ENCODE assay signal across 8 cellular contexts in the genomic region with DNA sequence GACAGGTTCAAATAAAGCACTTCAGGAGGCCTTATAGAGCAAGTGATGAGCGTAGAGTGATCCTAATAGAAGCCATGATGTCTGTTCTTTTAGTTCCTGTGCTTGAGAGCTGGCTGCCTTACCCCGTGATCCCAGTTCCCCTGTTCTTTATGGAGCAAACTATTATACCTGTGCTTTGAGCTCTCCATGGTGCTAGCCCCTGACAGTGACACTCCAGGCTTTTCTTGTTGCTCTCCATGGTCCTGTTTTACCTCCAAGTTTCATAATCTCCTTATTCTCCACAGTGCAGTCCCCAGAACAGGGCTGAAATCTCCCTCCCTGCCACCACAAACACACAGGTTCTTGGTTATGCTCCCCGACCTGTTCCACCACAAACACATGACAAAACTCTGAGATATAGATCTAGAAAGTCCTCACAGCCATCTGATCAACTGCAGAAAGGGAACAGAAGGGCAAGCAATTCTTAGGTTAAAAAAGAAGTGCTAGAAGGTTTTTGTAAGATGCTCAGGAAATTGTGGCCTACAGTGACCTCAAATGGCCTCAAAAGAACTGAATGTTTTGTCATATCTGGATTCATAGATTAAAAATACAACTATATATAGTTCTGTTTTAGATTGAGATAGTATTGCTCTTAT. TPM values are rescaled to one million over a fixed set of nuclear protein-coding genes. Genes with fewer than 3 reads are reported as not detected.
DNase-seq lines count a peak whose midpoint lies in the region; TF ChIP-seq lines count a peak whose summit lies in the region.

No MANE protein-coding gene starts in this region.

- no peak for TF ChIP-seq EP300 in SK-N-SH (IDR thresholded peaks at IDR 0.05; ENCODE audit: borderline replicate concordance in 1 of 2, low read depth in 1 of 2, low read length in 1 of 2)

- H3K36me3 Mint-ChIP-seq in H9 (ENCODE audit: insufficient read depth in 1 of 3, low read depth in 3 of 3) (no peaks in the 10 kb centered on the region), type B pancreatic cell (no peaks in the 10 kb centered on the region)

- no peak overlapping the region for H3K18ac ChIP-seq in H9 (ENCODE audit: insufficient read length, low read depth, low read length)

- no peak overlapping the region for H3K4me2 ChIP-seq in H9 (ENCODE audit: insufficient read depth, insufficient read length, low read length)
- no peak overlapping the region for H3K4me2 ChIP-seq in SK-N-SH
- no peak overlapping the region for H3K4me2 ChIP-seq in fibroblast of lung (ENCODE audit: extremely low read depth, insufficient read depth, low read length)

- H3K79me1 ChIP-seq in H9 (ENCODE audit: insufficient read depth, low read depth, low read length, poor library complexity, severe bottlenecking) = no peaks in the 10 kb centered on the region

- no peaks in the 10 kb centered on the region for H4K20me1 ChIP-seq in H9 (ENCODE audit: control insufficient read depth, insufficient read depth, insufficient read length)
- H4K20me1 ChIP-seq in SK-N-SH (ENCODE audit: insufficient read depth) = no peaks in the 10 kb centered on the region
- no peaks in the 10 kb centered on the region for H4K20me1 ChIP-seq in fibroblast of lung (ENCODE audit: control insufficient read depth, extremely low read depth, insufficient read depth, low read length)

- H4K5ac ChIP-seq in H9 (ENCODE audit: insufficient read length, low read depth, low read length) = no peak overlapping the region

- H3K9me3 ChIP-seq in A673 (ENCODE audit: low read depth, low read length, poor library complexity, severe bottlenecking) (no peaks in the 10 kb centered on the region), H9 (ENCODE audit: control insufficient read depth, low read depth, low read length) (no peaks in the 10 kb centered on the region), SK-N-SH (no peaks in the 10 kb centered on the region), fibroblast of lung (ENCODE audit: control insufficient read depth, insufficient read depth, low read depth, low read length) (no peaks in the 10 kb centered on the region)

- no peak overlapping the region for H3K27ac ChIP-seq in A673 (ENCODE audit: low read depth, low read length, poor library complexity, severe bottlenecking)
- no peak overlapping the region for H3K27ac ChIP-seq in H9 (ENCODE audit: insufficient read length, low read depth, low read length)
- H3K27ac ChIP-seq in SK-N-SH (ENCODE audit: low read depth in 2 of 2, low read length in 1 of 2) = no peak overlapping the region
- H3K27ac ChIP-seq in fibroblast of lung (ENCODE audit: insufficient read depth, low read length) = no peak overlapping the region

- no peak overlapping the region for H3K14ac ChIP-seq in H9 (ENCODE audit: insufficient read depth, low read length)

- H3K27me3 Mint-ChIP-seq in H9 (ENCODE audit: low read depth) (peaks cover 15% of the 10 kb centered on the region), type B pancreatic cell (peaks cover 48% of the 10 kb centered on the region)

- H2BK20ac ChIP-seq in H9 (ENCODE audit: low read depth, low read length, poor library complexity, severe bottlenecking) = no peak overlapping the region

- H2BK120ac ChIP-seq in H9 (ENCODE audit: low read depth, low read length, poor library complexity, severe bottlenecking) = no peak overlapping the region

- CTCF ChIA-PET in A673 (lab: Charles Lee) = no interaction called here
- CTCF ChIA-PET in SK-N-SH (lab: Yijun Ruan, JAX) = interaction anchor here (4.1 to 20.8 kb wide), 2 partner anchors 17 to 29 kb away, joined by 21 to 660 read pairs; a partner anchor contains a TSS

- H3F3A ChIP-seq in SK-N-SH (replicated peaks; ENCODE audit: insufficient read depth) = no peaks in the 10 kb centered on the region

- intact Hi-C loops in A673 (cut with micrococcal nuclease; ENCODE audit: unreplicated experiment) = no loop called here

- H3K9ac ChIP-seq in H9 (ENCODE audit: extremely low read depth, insufficient read length, low read length) (no peak overlapping the region), SK-N-SH (no peak overlapping the region), fibroblast of lung (ENCODE audit: insufficient read depth, low read length) (no peak overlapping the region)

- no peak overlapping the region for H4K8ac ChIP-seq in H9 (replicated peaks; ENCODE audit: insufficient read length, low read depth, low read length)

- no peaks in the 10 kb centered on the region for H3K9me2 ChIP-seq in SK-N-SH

- no peak overlapping the region for H3K23ac ChIP-seq in H9 (ENCODE audit: insufficient read length, low read depth, low read length)

- H3K27me3 ChIP-seq in A673 (replicated peaks; ENCODE audit: insufficient read depth, low read depth, low read length, poor library complexity) (peaks cover 71% of the 10 kb centered on the region), H9 (ENCODE audit: insufficient read depth, low read length) (no peaks in the 10 kb centered on the region), SK-N-SH (ENCODE audit: insufficient read depth) (peaks cover 6% of the 10 kb centered on the region; the same call in 1 of the 2 replicates), fibroblast of lung (ENCODE audit: control insufficient read depth, insufficient read depth, low read length) (no peaks in the 10 kb centered on the region)

- H2AFZ ChIP-seq in H9 (ENCODE audit: low read length) (no peak overlapping the region), SK-N-SH (ENCODE audit: low read depth) (no peak overlapping the region), fibroblast of lung (ENCODE audit: low read length) (no peak overlapping the region)

- H3K4me3 Mint-ChIP-seq in H9 (no peak overlapping the region), type B pancreatic cell (no peak overlapping the region)

- H3K4me1 Mint-ChIP-seq in H9 (peaks cover 17 to 22% of the 10 kb centered on the region in 2 experiments), type B pancreatic cell (ENCODE audit: unreplicated experiment) (no peaks in the 10 kb centered on the region)

- H3K27ac Mint-ChIP-seq in H9 (no peak overlapping the region), type B pancreatic cell (no peak overlapping the region)

- no peak overlapping the region for H2BK12ac ChIP-seq in H9 (ENCODE audit: insufficient read length, low read depth, low read length)

- no peaks in the 10 kb centered on the region for H3K4me1 ChIP-seq in A673 (ENCODE audit: insufficient read depth, low read length, poor library complexity, severe bottlenecking)
- H3K4me1 ChIP-seq in H9 (ENCODE audit: insufficient read depth, low read length) = no peaks in the 10 kb centered on the region
- peaks cover 0 to 7% of the 10 kb centered on the region in 2 experiments; a peak in 1 of 4 replicates for H3K4me1 ChIP-seq in SK-N-SH (ENCODE audit: control insufficient read depth in 1 of 2, insufficient read depth in 2 of 2, low read depth in 1 of 2, low read length in 1 of 2)
- no peaks in the 10 kb centered on the region for H3K4me1 ChIP-seq in fibroblast of lung (ENCODE audit: control insufficient read depth, extremely low read depth, insufficient read depth, low read length)

- H2AK5ac ChIP-seq in H9 (ENCODE audit: insufficient read length, low read length) = no peak overlapping the region

- no CpG with 5 or more reads among the region's 3 CpGs for WGBS in H9 (ENCODE audit: extremely low coverage, insufficient read length, low lambda C conversion rate)
- 41% methylated on average over 3 of the region's 3 CpGs for WGBS in SK-N-SH (ENCODE audit: low lambda C conversion rate)

- DNase-seq in A673 (ENCODE audit: low spot score) = peak; percentile 70
- DNase-seq in H9 = peak; percentile 71
- no peak for DNase-seq in SK-N-SH
- DNase-seq in fibroblast of lung (ENCODE audit: low read depth in 2 of 2) = peak; percentile 64
- peak; percentile 31 for DNase-seq in skeletal muscle cell (ENCODE audit: low read depth)
- no peak for DNase-seq in cerebellum (ENCODE audit: low spot score)
- no peak for DNase-seq in type B pancreatic cell (ENCODE audit: extremely low spot score, unreplicated experiment)
- no peak for DNase-seq in NCI-H2107 treated with DMSO at 0.1 percent for 48 hours (lab: John Stamatoyannopoulos, UW; ENCODE audit: unreplicated experiment)

- no peak overlapping the region for H3K56ac ChIP-seq in H9 (ENCODE audit: insufficient read length, low read depth, low read length)

- H3K4me3 ChIP-seq in A673 (ENCODE audit: low read depth, low read length, poor library complexity, severe bottlenecking) (no peak overlapping the region), SK-N-SH (ENCODE audit: low read depth in 2 of 2, low read length in 1 of 2) (no peak overlapping the region), fibroblast of lung (replicated peaks in 1 of 4; ENCODE audit: control extremely low read depth in 1 of 4, insufficient read depth in 1 of 4, low read depth in 3 of 4, low read length in 4 of 4) (no peak overlapping the region), skeletal muscle cell (ENCODE audit: low read depth, low read length) (no peak overlapping the region)

- no peaks in the 10 kb centered on the region for H3K36me3 ChIP-seq in A673 (ENCODE audit: insufficient read depth, low read length, poor library complexity, severe bottlenecking)
- H3K36me3 ChIP-seq in SK-N-SH (replicated peaks in 1 of 2; ENCODE audit: control insufficient read depth in 1 of 2, insufficient read depth in 2 of 2, low read length in 1 of 2) = no peaks in the 10 kb centered on the region
- no peaks in the 10 kb centered on the region for H3K36me3 ChIP-seq in fibroblast of lung (ENCODE audit: control insufficient read depth, insufficient read depth, low read length)

- no peak overlapping the region for H3K4ac ChIP-seq in H9 (ENCODE audit: low read depth, low read length)

- TF ChIP-seq CTCF in A673 (conservative IDR thresholded peaks at IDR 0.05; ENCODE audit: low read depth, low read length) = no peak
- TF ChIP-seq CTCF in H9 (conservative IDR thresholded peaks at IDR 0.05) = no peak
- TF ChIP-seq CTCF in SK-N-SH (IDR thresholded peaks at IDR 0.05) = no peak
- no peak for TF ChIP-seq CTCF in fibroblast of lung (conservative IDR thresholded peaks at IDR 0.05 in 1 of 2, IDR thresholded peaks at IDR 0.05 in 1 of 2; ENCODE audit: low read depth in 1 of 2, low read length in 2 of 2)
- no peak for TF ChIP-seq CTCF in type B pancreatic cell (conservative IDR thresholded peaks at IDR 0.05)

- no peak overlapping the region for H3T11ph ChIP-seq in H9 (ENCODE audit: low read length)

- H3K79me2 ChIP-seq in H9 (ENCODE audit: insufficient read depth, low read length) (no peaks in the 10 kb centered on the region), SK-N-SH (ENCODE audit: insufficient read depth) (no peaks in the 10 kb centered on the region), fibroblast of lung (ENCODE audit: control insufficient read depth, insufficient read depth, low read length) (no peaks in the 10 kb centered on the region)

- no peak overlapping the region for H2BK15ac ChIP-seq in H9 (ENCODE audit: low read depth, low read length)

- H2BK5ac ChIP-seq in H9 (ENCODE audit: insufficient read length, low read length) = no peak overlapping the region

- POLR2A ChIA-PET in A673 (lab: Charles Lee; ENCODE audit: low non-redundant PET) = no interaction called here
- POLR2A ChIA-PET in SK-N-SH (lab: Yijun Ruan, JAX) = no interaction called here

- no peaks in the 10 kb centered on the region for H3K9me3 Mint-ChIP-seq in H9
- H3K9me3 Mint-ChIP-seq in type B pancreatic cell = peaks cover 6% of the 10 kb centered on the region

- no TSS peak for BruUV-seq in A673 (replicated peaks; lab: Mats Ljungman, UMichigan)

- H3K23me2 ChIP-seq in H9 (ENCODE audit: insufficient read length, low read depth, low read length, poor library complexity, severe bottlenecking) = peaks cover 2% of the 10 kb centered on the region

- no peak overlapping the region for H4K91ac ChIP-seq in H9 (ENCODE audit: insufficient read length, low read depth, low read length)

- no peak for TF ChIP-seq RAD21 in SK-N-SH (IDR thresholded peaks at IDR 0.05; ENCODE audit: low read length)

RNA-seq across cellular contexts. Expression of a gene that starts 6.0 kb away (rescaled TPM):
- not detected in 2 replicates for total RNA-seq in A673 (2021)
- 5.6 and 5.7 TPM in 2 replicates for total RNA-seq in H9 (2021)
- 0.78 and 0.94 TPM in 2 replicates for polyA plus RNA-seq in SK-N-SH (2012; rRNA removed)
- 0.41 and 0.75 TPM in 2 replicates for polyA plus RNA-seq in SK-N-SH (2012; cell fraction: cytosol; rRNA removed)
- 0.49 and 0.56 TPM in 2 replicates for polyA plus RNA-seq in SK-N-SH (2012; cell fraction: nucleus; rRNA removed)
- 2.1 TPM in 1 of 2 replicates, not detected in the other for total RNA-seq in fibroblast of lung
- polyA plus RNA-seq in fibroblast of lung = not detected in 2 replicates
- not detected in 2 replicates for polyA plus RNA-seq in fibroblast of lung (2012)
- not detected in 2 replicates for polyA minus RNA-seq in fibroblast of lung (ENCODE audit: low replicate concordance)
- total RNA-seq in cerebellum = 100 TPM
- 3.4 and 5.8 TPM in 2 replicates for total RNA-seq in type B pancreatic cell (ENCODE audit: low replicate concordance)

RNA-seq across cellular contexts. Expression of a gene that starts 27.3 kb away (rescaled TPM):
- total RNA-seq in A673 (2021) (not detected in 2 replicates), H9 (2021) (0.26 and 0.39 TPM in 2 replicates), fibroblast of lung (not detected in 2 replicates), cerebellum (4.2 TPM), type B pancreatic cell (ENCODE audit: low replicate concordance) (0.17 and 0.63 TPM in 2 replicates)
- polyA plus RNA-seq in SK-N-SH (2012; rRNA removed) (0.02 TPM in 1 of 2 replicates, not detected in the other), fibroblast of lung (not detected in 2 replicates)
- 0.05 TPM in 1 of 2 replicates, not detected in the other for polyA plus RNA-seq in SK-N-SH (2012; cell fraction: cytosol; rRNA removed)
- polyA plus RNA-seq in SK-N-SH (2012; cell fraction: nucleus; rRNA removed) = 0.06 and 0.18 TPM in 2 replicates
- not detected in 2 replicates for polyA plus RNA-seq in fibroblast of lung (2012)
- not detected in 2 replicates for polyA minus RNA-seq in fibroblast of lung (ENCODE audit: low replicate concordance)

Comparison
In these comparisons a context has a peak if more than half of its experiments do, and no peak if none do; other contexts are left out.
1. DNase-seq: peak in A673 (single experiment), H9 (single experiment), fibroblast of lung (2 of 2) and skeletal muscle cell (single experiment); none in SK-N-SH (single experiment), cerebellum (single experiment), type B pancreatic cell (single experiment) and NCI-H2107 treated with DMSO at 0.1 percent for 48 hours (single experiment).
2. RNA of a gene that starts 6.0 kb away (total RNA-seq): 100 TPM in cerebellum (single experiment); 3.4 to 5.8 TPM in type B pancreatic cell, 5.6 to 5.7 TPM in H9, not detected in A673 and 2.1 TPM in fibroblast of lung; every median in the first group is over 10 times any median in the second.